ENCODE assay signal across 11 cellular contexts in genomic region chr5:132429451-132430440, GRCh38.
DNase-seq lines count a peak whose midpoint lies in the region; ATAC-seq and TF ChIP-seq lines count a peak whose summit lies in the region.
"Had no signal": no experiment of that assay in that cellular context is flagged by ENCODE, and none has a peak within 500 bp of the region (broad histone marks: within the 10 kb centered on the region; RNA-seq: fewer than 3 reads in every experiment).

No MANE protein-coding gene starts in this region.

- H3K4me3 Mint-ChIP-seq in T-helper 1 cell treated with Interleukin-12 subunit alpha and Interleukin-12 subunit beta and Interleukin-4 antibody, amounts not matched to agents 30 μg/mL and 1 μg/mL, for 36 hours: peak overlapping the region; percentile 32
- H3K4me3 Mint-ChIP-seq in T-cell: peak overlapping the region in 1 of 3 donors; percentile 77

- no peaks in the 10 kb centered on the region for H3K27me3 Mint-ChIP-seq in T-helper 1 cell treated with Interleukin-12 subunit alpha and Interleukin-12 subunit beta and Interleukin-4 antibody, amounts not matched to agents 30 μg/mL and 1 μg/mL, for 36 hours (ENCODE audit: low read depth)
- no peaks in the 10 kb centered on the region for H3K27me3 Mint-ChIP-seq in T-cell

- H3K4me1 Mint-ChIP-seq in T-helper 1 cell treated with Interleukin-12 subunit alpha and Interleukin-12 subunit beta and Interleukin-4 antibody, amounts not matched to agents 30 μg/mL and 1 μg/mL, for 36 hours (ENCODE audit: low read depth): peaks cover 86% of the 10 kb centered on the region
- H3K4me1 Mint-ChIP-seq in T-cell: peaks cover 94 to 96% (median 95%) of the 10 kb centered on the region in 3 donors

- peaks cover 61% of the 10 kb centered on the region for H3K36me3 Mint-ChIP-seq in T-helper 1 cell treated with Interleukin-12 subunit alpha and Interleukin-12 subunit beta and Interleukin-4 antibody, amounts not matched to agents 30 μg/mL and 1 μg/mL, for 36 hours (ENCODE audit: low read depth)
- H3K36me3 Mint-ChIP-seq in T-cell: peaks cover 35% of the 10 kb centered on the region

- no peak for TF ChIP-seq CTCF in fibroblast of villous mesenchyme (IDR thresholded peaks at IDR 0.05; ENCODE audit: insufficient read depth, low read depth, low read length)

- CTCF ChIA-PET in T-cell (lab: Charles Lee): interaction anchor here in 1 of 2 donors (3.5 kb wide), 1 partner anchor 9 kb away, joined by 17 read pairs; no protein-coding TSS in a partner anchor

- intact Hi-C loops in posterior cingulate gyrus (cut with DNase I): no loop called here

- POLR2A ChIA-PET in T-cell (lab: Charles Lee): interaction anchor here (0.6 to 1.7 kb wide), 3 partner anchors 34 to 61 kb away, joined by 3 to 9 read pairs (median 3); partner anchors contain the start of gene IRF1 (in 1 of the 2)

- no peak for ATAC-seq in T-cell (replicated peaks in 1 of 4)
- no peak for ATAC-seq in GM21423 (IDR thresholded peaks at IDR 0.05; ENCODE audit: unreplicated experiment)

- DNase-seq in T-helper 1 cell: no peak
- peak in 1 of 34 experiments; percentile 6 for DNase-seq in T-cell
- DNase-seq in fibroblast of villous mesenchyme (ENCODE audit: low read depth): peak; percentile 90
- DNase-seq in stimulated activated CD8-positive, alpha-beta memory T cell treated with anti-CD3 and anti-CD28 coated beads, Interleukin-4, amount 100 ng/mL, for 48 hours: peak; percentile 20
- no peak for DNase-seq in NCI-H524 (lab: John Stamatoyannopoulos, UW)
- no peak for DNase-seq in posterior cingulate gyrus
- DNase-seq: NCI-H146, SIG-M5 had no signal

- H3K4me3 ChIP-seq in fibroblast of villous mesenchyme (ENCODE audit: low read depth, low read length): no peak overlapping the region
- H3K4me3 ChIP-seq: thoracic aorta had no signal

- H3K9me3 Mint-ChIP-seq in T-helper 1 cell treated with Interleukin-12 subunit alpha and Interleukin-12 subunit beta and Interleukin-4 antibody, amounts not matched to agents 30 μg/mL and 1 μg/mL, for 36 hours: no peaks in the 10 kb centered on the region
- H3K9me3 Mint-ChIP-seq in T-cell: no peaks in the 10 kb centered on the region

- H3K27ac Mint-ChIP-seq in T-helper 1 cell treated with Interleukin-12 subunit alpha and Interleukin-12 subunit beta and Interleukin-4 antibody, amounts not matched to agents 30 μg/mL and 1 μg/mL, for 36 hours: peak overlapping the region; percentile 99
- H3K27ac Mint-ChIP-seq in T-cell: peak overlapping the region; percentile 98 to 100

Comparison
In these comparisons a context has a peak if more than half of its experiments do, and no peak if none do; other contexts are left out.
1. DNase-seq: peak in fibroblast of villous mesenchyme (single experiment) and stimulated activated CD8-positive, alpha-beta memory T cell treated with anti-CD3 and anti-CD28 coated beads, Interleukin-4, amount 100 ng/mL, for 48 hours (single experiment); none in T-helper 1 cell (0 of 5), NCI-H524 (0 of 2) and posterior cingulate gyrus (0 of 10).